Comparison of ENCODE assay signal across 24 cellular contexts in the genomic region with DNA sequence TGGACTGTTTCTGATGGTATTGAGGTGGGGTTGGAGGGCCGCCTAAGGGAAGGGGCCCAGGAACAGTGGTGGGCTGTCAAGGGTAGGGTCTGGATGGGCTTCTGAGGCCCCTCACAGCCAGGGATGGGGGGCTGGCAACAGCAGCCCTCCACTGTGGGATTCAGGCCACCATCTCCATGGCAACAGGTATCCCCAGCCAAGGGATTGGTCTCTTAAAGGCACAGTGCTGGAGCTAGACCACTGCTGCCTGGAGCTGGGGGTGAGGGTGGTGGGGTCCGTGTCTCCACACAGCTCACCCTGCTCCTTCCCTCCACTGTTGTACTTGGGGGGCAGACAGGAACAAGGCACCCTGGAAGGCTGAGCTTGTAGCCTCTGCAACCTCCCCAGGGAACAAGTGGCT. TPM values are rescaled to one million over a fixed set of nuclear protein-coding genes. Genes with fewer than 3 reads are reported as not detected.
DNase-seq lines count a peak whose midpoint lies in the region; ATAC-seq lines count a peak whose summit lies in the region.
"Had no signal": no experiment of that assay in that cellular context is flagged by ENCODE, and none has a peak within 500 bp of the region (broad histone marks: within the 10 kb centered on the region; RNA-seq: fewer than 3 reads in every experiment).

No MANE protein-coding gene starts in this region.

- peak overlapping the region; percentile 79 for H3K27ac ChIP-seq in KOPT-K1 (ENCODE audit: low read depth, low read length, poor library complexity, severe bottlenecking)
- H3K27ac ChIP-seq: A549, C4-2B, foreskin keratinocyte, hepatocyte, ovary had no signal

- peak overlapping the region; percentile 28 for H3K27ac Mint-ChIP-seq in activated naive CD8-positive, alpha-beta T cell
- H3K27ac Mint-ChIP-seq in activated naive CD8-positive, alpha-beta T cell treated with anti-CD3 and anti-CD28 coated beads, Interleukin-2, amount 50 U/mL, for 24 hours: no peak overlapping the region
- H3K27ac Mint-ChIP-seq: activated B cell treated with CpG ODN at 0.5 μM for 24 hours; activated naive CD4-positive, alpha-beta T cell treated with anti-CD3 and anti-CD28 coated beads for 36 hours; activated T-cell treated with anti-CD3 and anti-CD28 coated beads, Interleukin-2, amount 50 U/mL, for 24 hours; IgD-negative memory B cell had no signal

- H3K4me1 Mint-ChIP-seq in activated naive CD8-positive, alpha-beta T cell (ENCODE audit: low read depth): peaks cover 45% of the 10 kb centered on the region
- peaks cover 27% of the 10 kb centered on the region for H3K4me1 Mint-ChIP-seq in activated naive CD8-positive, alpha-beta T cell treated with anti-CD3 and anti-CD28 coated beads, Interleukin-2, amount 50 U/mL, for 24 hours

- ATAC-seq in activated naive CD8-positive, alpha-beta T cell treated with anti-CD3 and anti-CD28 coated beads, Interleukin-2, amount 50 U/mL, for 24 hours: no peak
- ATAC-seq: A549, foreskin keratinocyte had no signal

- H3K36me3 Mint-ChIP-seq in activated naive CD8-positive, alpha-beta T cell: no peaks in the 10 kb centered on the region
- H3K36me3 Mint-ChIP-seq in activated naive CD8-positive, alpha-beta T cell treated with anti-CD3 and anti-CD28 coated beads, Interleukin-2, amount 50 U/mL, for 24 hours (ENCODE audit: low read depth): no peaks in the 10 kb centered on the region
- H3K36me3 Mint-ChIP-seq: IgD-negative memory B cell had no signal

- H3K4me3 Mint-ChIP-seq in activated naive CD8-positive, alpha-beta T cell: no peak overlapping the region
- no peak overlapping the region for H3K4me3 Mint-ChIP-seq in activated naive CD8-positive, alpha-beta T cell treated with anti-CD3 and anti-CD28 coated beads, Interleukin-2, amount 50 U/mL, for 24 hours
- H3K4me3 Mint-ChIP-seq: activated B cell treated with CpG ODN at 0.5 μM for 24 hours; activated naive CD4-positive, alpha-beta T cell treated with anti-CD3 and anti-CD28 coated beads for 36 hours; activated T-cell treated with anti-CD3 and anti-CD28 coated beads, Interleukin-2, amount 50 U/mL, for 24 hours; H9; IgD-negative memory B cell had no signal

- 0 out of 2 replicates have a peak, but pooled peaks cover under 1% of the 10 kb centered on the region for H3K36me3 ChIP-seq in KOPT-K1 (ENCODE audit: insufficient read depth, low read length)
- H3K36me3 ChIP-seq: ovary had no signal

- no peaks in the 10 kb centered on the region for H3K9me3 ChIP-seq in KOPT-K1 (ENCODE audit: insufficient read depth, low read length, poor library complexity, severe bottlenecking)
- H3K9me3 ChIP-seq: A549, ovary, SK-N-SH had no signal

- no peaks in the 10 kb centered on the region for H3K27me3 Mint-ChIP-seq in activated naive CD8-positive, alpha-beta T cell
- no peaks in the 10 kb centered on the region for H3K27me3 Mint-ChIP-seq in activated naive CD8-positive, alpha-beta T cell treated with anti-CD3 and anti-CD28 coated beads, Interleukin-2, amount 50 U/mL, for 24 hours
- H3K27me3 Mint-ChIP-seq: activated B cell treated with CpG ODN at 0.5 μM for 24 hours; activated T-cell treated with anti-CD3 and anti-CD28 coated beads, Interleukin-2, amount 50 U/mL, for 24 hours; IgD-negative memory B cell had no signal

- H3K9me3 Mint-ChIP-seq in activated naive CD8-positive, alpha-beta T cell (ENCODE audit: low read depth): no peaks in the 10 kb centered on the region
- no peaks in the 10 kb centered on the region for H3K9me3 Mint-ChIP-seq in activated naive CD8-positive, alpha-beta T cell treated with anti-CD3 and anti-CD28 coated beads, Interleukin-2, amount 50 U/mL, for 24 hours
- H3K9me3 Mint-ChIP-seq: activated B cell treated with CpG ODN at 0.5 μM for 24 hours; activated naive CD4-positive, alpha-beta T cell treated with anti-CD3 and anti-CD28 coated beads for 36 hours; activated T-cell treated with anti-CD3 and anti-CD28 coated beads, Interleukin-2, amount 50 U/mL, for 24 hours; H9; IgD-negative memory B cell had no signal

- intact Hi-C loops in posterior vena cava (cut with DNase I): no loop called here

- DNase-seq in activated naive CD8-positive, alpha-beta T cell treated with anti-CD3 and anti-CD28 coated beads, Interleukin-2, amount 50 U/mL, for 24 hours: no peak
- peak; percentile 29 for DNase-seq in islet precursor cell
- peak; percentile 16 for DNase-seq in posterior vena cava (ENCODE audit: low spot score)
- DNase-seq in NCI-H1694 treated with DMSO at 0.1 percent for 48 hours (lab: John Stamatoyannopoulos, UW): no peak
- no peak for DNase-seq in SKM-1 (lab: John Stamatoyannopoulos, UW; ENCODE audit: unreplicated experiment)
- DNase-seq in DMS79 treated with DMSO at 0.1 percent for 48 hours (lab: John Stamatoyannopoulos, UW): no peak
- DNase-seq: activated B cell treated with CpG ODN at 0.5 μM for 24 hours; activated CD4-positive, alpha-beta T cell treated with anti-CD3 and anti-CD28 coated beads, Interleukin-2, amount 50 U/mL, for 48 hours; activated naive CD4-positive, alpha-beta T cell treated with anti-CD3 and anti-CD28 coated beads for 36 hours; activated T-cell treated with anti-CD3 and anti-CD28 coated beads, Interleukin-2, amount 50 U/mL, for 24 hours; effector CD8-positive, alpha-beta T cell; foreskin keratinocyte; H9; MM.1S; NCI-H69; SK-N-SH; T1000 had no signal

RNA-seq across cellular contexts. Expression of gene PSME3IP1, which starts 41.8 kb away (rescaled TPM):
- total RNA-seq in posterior vena cava: 10 to 100 TPM; 56.0 to 56.1 TPM

RNA-seq across cellular contexts. Expression of gene RSPRY1, which starts 42.1 kb away (rescaled TPM):
- total RNA-seq in posterior vena cava: 10 to 100 TPM; 26.8 to 27.6 TPM

RNA-seq across cellular contexts. Expression of gene CPNE2, which starts 51.6 kb away (rescaled TPM):
- 10 to 100 TPM; 26.7 to 28.4 TPM for total RNA-seq in posterior vena cava

Comparison
In these comparisons a context has a peak if more than half of its experiments do, and no peak if none do; other contexts are left out.
1. DNase-seq: peak in islet precursor cell (single experiment) and posterior vena cava (single experiment); none in activated naive CD8-positive, alpha-beta T cell treated with anti-CD3 and anti-CD28 coated beads, Interleukin-2, amount 50 U/mL, for 24 hours (single experiment), NCI-H1694 treated with DMSO at 0.1 percent for 48 hours (single experiment), SKM-1 (single experiment) and DMS79 treated with DMSO at 0.1 percent for 48 hours (single experiment).